In genomic region chr1:162847839-162848453, GRCh38 we compare ENCODE assay signal across 8 cellular contexts. TPM values are rescaled to one million over a fixed set of nuclear protein-coding genes. Genes with fewer than 3 reads are reported as not detected.
DNase-seq lines count a peak whose midpoint lies in the region; ATAC-seq and TF ChIP-seq lines count a peak whose summit lies in the region.

No MANE protein-coding gene starts in this region.

- no peaks in the 10 kb centered on the region for H3K4me1 Mint-ChIP-seq in activated CD4-positive, alpha-beta T cell treated with anti-CD3 and anti-CD28 coated beads for 36 hours

- ATAC-seq in HG02798 (IDR thresholded peaks at IDR 0.05; ENCODE audit: poor library complexity, unreplicated experiment): peak; percentile 73
- no peak for ATAC-seq in activated CD4-positive, alpha-beta T cell treated with anti-CD3 and anti-CD28 coated beads for 36 hours
- ATAC-seq in GM18517 (IDR thresholded peaks at IDR 0.05; ENCODE audit: unreplicated experiment): no peak

- TF ChIP-seq CTCF in DOHH2 (IDR thresholded peaks at IDR 0.05; ENCODE audit: low read depth, low read length, poor library complexity, severe bottlenecking): peak; percentile 84
- TF ChIP-seq CTCF in lower leg skin (IDR thresholded peaks at IDR 0.05): peak in 1 of 3 donors; percentile 59

- H3F3A ChIP-seq in DOHH2 (ENCODE audit: control insufficient read depth, insufficient read depth): no peaks in the 10 kb centered on the region

- no peaks in the 10 kb centered on the region for H3K9me3 ChIP-seq in DOHH2 (ENCODE audit: control insufficient read depth, insufficient read depth, low read length)

- no peaks in the 10 kb centered on the region for H3K9me3 Mint-ChIP-seq in activated CD4-positive, alpha-beta T cell treated with anti-CD3 and anti-CD28 coated beads for 36 hours (ENCODE audit: low read depth)

- H3K4me2 ChIP-seq in DOHH2 (ENCODE audit: low read length): no peak overlapping the region

- no peaks in the 10 kb centered on the region for H3K36me3 ChIP-seq in DOHH2 (ENCODE audit: control insufficient read depth, low read length)

- no peaks in the 10 kb centered on the region for H4K20me1 ChIP-seq in DOHH2 (ENCODE audit: control insufficient read depth, insufficient read depth, low read depth, low read length)

- H3K79me2 ChIP-seq in DOHH2 (ENCODE audit: control insufficient read depth, low read length): no peaks in the 10 kb centered on the region

- POLR2A ChIA-PET in activated CD4-positive, alpha-beta T cell treated with anti-CD3 and anti-CD28 coated beads for 36 hours (lab: Charles Lee): no interaction called here

- CTCF ChIA-PET in activated CD4-positive, alpha-beta T cell treated with anti-CD3 and anti-CD28 coated beads for 36 hours (lab: Charles Lee): interaction anchor here (0.5 to 2.3 kb wide), 19 partner anchors 9 to 499 kb away, joined by 3 to 17 read pairs (median 3); partner anchors contain the start of genes CCDC190 and NUF2

- intact Hi-C loops in activated CD4-positive, alpha-beta T cell treated with anti-CD3 and anti-CD28 coated beads for 36 hours (cut with DNase I, micrococcal nuclease): loop anchor here in 1 of 2 experiments (1.0 to 2.0 kb wide), 2 partner anchors 327 to 467 kb away; no protein-coding TSS in a partner anchor
- intact Hi-C loops in lower leg skin (cut with DNase I; ENCODE audit: low total_unique reads): no loop called here

- H3K36me3 Mint-ChIP-seq in activated CD4-positive, alpha-beta T cell treated with anti-CD3 and anti-CD28 coated beads for 36 hours (ENCODE audit: low read depth): no peaks in the 10 kb centered on the region

- peaks cover 4% of the 10 kb centered on the region for H3K27me3 Mint-ChIP-seq in activated CD4-positive, alpha-beta T cell treated with anti-CD3 and anti-CD28 coated beads for 36 hours

- TF ChIP-seq POLR2A in lower leg skin (IDR thresholded peaks at IDR 0.05): no peak

- H3K9me2 ChIP-seq in DOHH2 (replicated peaks; ENCODE audit: control insufficient read depth, low read length): no peaks in the 10 kb centered on the region

- DNase-seq in NCI-H446 (lab: John Stamatoyannopoulos, UW): peak; percentile 72 to 89
- DNase-seq in activated CD4-positive, alpha-beta T cell treated with anti-CD3 and anti-CD28 coated beads for 36 hours: peak; percentile 89
- peak; percentile 75 for DNase-seq in dedifferentiated amniotic fluid mesenchymal stem cell (ENCODE audit: extremely low spot score)
- peak; percentile 62 to 95 for DNase-seq in lower leg skin (ENCODE audit: low spot score in 2 of 2)
- peak; percentile 49 to 80 (median 80) for DNase-seq in stimulated activated CD4-positive, alpha-beta T cell treated with anti-CD3 and anti-CD28 coated beads, TNF-alpha, amount 100 ng/mL, for 48 hours (ENCODE audit: low read depth in 3 of 3)

- H3K4me3 Mint-ChIP-seq in activated CD4-positive, alpha-beta T cell treated with anti-CD3 and anti-CD28 coated beads for 36 hours: no peak overlapping the region

- no peak overlapping the region for H3K27ac ChIP-seq in DOHH2 (ENCODE audit: low read depth, low read length)

- no peak overlapping the region for H3K27ac Mint-ChIP-seq in activated CD4-positive, alpha-beta T cell treated with anti-CD3 and anti-CD28 coated beads for 36 hours

- no peaks in the 10 kb centered on the region for H3K4me1 ChIP-seq in DOHH2 (ENCODE audit: control insufficient read depth, low read length)

- H3K4me3 ChIP-seq in DOHH2 (ENCODE audit: low read length): no peak overlapping the region
- H3K4me3 ChIP-seq in lower leg skin (ENCODE audit: low read depth, poor library complexity, severe bottlenecking): no peak overlapping the region

- WGBS in lower leg skin, 2 donors: 9 to 11% methylated on average over 3 of the region's 3 CpGs

- peaks cover 3% of the 10 kb centered on the region; the same call in 1 of the 2 replicates for H3K27me3 ChIP-seq in DOHH2 (ENCODE audit: control insufficient read depth, low read length)

RNA-seq across cellular contexts. Expression of gene CCDC190, which starts 13.0 kb away (rescaled TPM):
- total RNA-seq in activated CD4-positive, alpha-beta T cell treated with anti-CD3 and anti-CD28 coated beads for 36 hours: not detected
- not detected for total RNA-seq in lower leg skin

RNA-seq across cellular contexts. Expression of gene HSD17B7, which starts 57.4 kb away (rescaled TPM):
- total RNA-seq in activated CD4-positive, alpha-beta T cell treated with anti-CD3 and anti-CD28 coated beads for 36 hours: 10 to 100 TPM; 25.7 to 29.5 TPM
- total RNA-seq in lower leg skin: 10 to 100 TPM; 12.8 to 25.0 (median 17.1) TPM
